In genomic region chr19:53868091-53868891, GRCh38 we compare ENCODE assay signal across 7 cellular contexts. TPM values are rescaled to one million over a fixed set of nuclear protein-coding genes. Genes with fewer than 3 reads are reported as not detected.
A peak's percentile ranks its signal among the peaks of the same experiment; 100 is the strongest.
DNase-seq lines count a peak whose midpoint lies in the region; ATAC-seq, FAIRE-seq and TF ChIP-seq lines count a peak whose summit lies in the region.

No MANE protein-coding gene starts in this region.

- peak overlapping the region; percentile 79 to 86 for H3K4me3 ChIP-seq in SK-N-SH (ENCODE audit: low read depth in 2 of 2, low read length in 1 of 2)

- FAIRE-seq in H54 (lab: Jason Lieb, UNC): no peak

- CTCF ChIA-PET in SK-N-SH (lab: Yijun Ruan, JAX): interaction anchor here (0.7 to 2.1 kb wide), 6 partner anchors 11 to 156 kb away, joined by 3 to 10 read pairs (median 3); partner anchors contain the start of gene PRKCG

- H3K27ac ChIP-seq in SK-N-SH (ENCODE audit: low read depth in 2 of 2, low read length in 1 of 2) (peak overlapping the region; percentile 90 to 93), caudate nucleus (ENCODE audit: low read depth, low read length) (peak overlapping the region; percentile 86)

- H4K20me1 ChIP-seq in SK-N-SH (ENCODE audit: insufficient read depth): peaks cover 24% of the 10 kb centered on the region

- H3K4me1 ChIP-seq in SK-N-SH (ENCODE audit: control insufficient read depth in 1 of 2, insufficient read depth in 2 of 2, low read depth in 1 of 2, low read length in 1 of 2): peaks cover 5 to 16% of the 10 kb centered on the region in 2 experiments; a peak in 2 of 4 replicates

- peaks cover 11% of the 10 kb centered on the region for H3F3A ChIP-seq in SK-N-SH (replicated peaks; ENCODE audit: insufficient read depth)

- peaks cover under 1 to 8% of the 10 kb centered on the region in 2 experiments for H3K36me3 ChIP-seq in SK-N-SH (replicated peaks in 1 of 2; ENCODE audit: control insufficient read depth in 1 of 2, insufficient read depth in 2 of 2, low read length in 1 of 2)

- peak overlapping the region; percentile 94 for H3K9ac ChIP-seq in SK-N-SH

- no peak for TF ChIP-seq EP300 in SK-N-SH (IDR thresholded peaks at IDR 0.05; ENCODE audit: borderline replicate concordance in 1 of 2, low read depth in 1 of 2, low read length in 1 of 2)

- peak; percentile 27; the same call in 1 of the 2 replicates for TF ChIP-seq POLR2A in H54 (IDR thresholded peaks at IDR 0.05; ENCODE audit: low read depth, low read length)

- no peaks in the 10 kb centered on the region for H3K9me3 ChIP-seq in SK-N-SH

- H3K9me2 ChIP-seq in SK-N-SH: no peaks in the 10 kb centered on the region

- no peak for TF ChIP-seq RAD21 in SK-N-SH (IDR thresholded peaks at IDR 0.05; ENCODE audit: low read length)

- H3K79me2 ChIP-seq in SK-N-SH (ENCODE audit: insufficient read depth): peaks cover 39% of the 10 kb centered on the region

- H3K27me3 ChIP-seq in SK-N-SH (ENCODE audit: insufficient read depth): no peaks in the 10 kb centered on the region

- POLR2A ChIA-PET in SK-N-SH (lab: Yijun Ruan, JAX): interaction anchor here (0.5 to 2.2 kb wide), 8 partner anchors 9 to 321 kb away, joined by 3 to 16 read pairs (median 4); partner anchors contain the start of genes MBOAT7, PRPF31 and TFPT

- DNase-seq in H54 (ENCODE audit: insufficient read length, low spot score) (peak; percentile 94), SK-N-SH (peak; percentile 67), caudate nucleus (lab: John Stamatoyannopoulos, UW) (peak in 16 of 61 donors; percentile 25 to 57 (median 40)), kidney glomerular epithelial cell (lab: John Stamatoyannopoulos, UW) (peak; percentile 20)
- peak; percentile 30 for DNase-seq in stimulated activated CD4-positive, alpha-beta T cell treated with anti-CD3 and anti-CD28 coated beads, Interleukin-4, amount 100 ng/mL, for 1 hour

- ATAC-seq in GM19452 (IDR thresholded peaks at IDR 0.05; ENCODE audit: unreplicated experiment) (no peak), GM21717 (IDR thresholded peaks at IDR 0.05; ENCODE audit: unreplicated experiment) (no peak)

- H3K4me2 ChIP-seq in SK-N-SH: peak overlapping the region; percentile 93

- WGBS in SK-N-SH (ENCODE audit: low lambda C conversion rate): 2% methylated on average over 18 of the region's 37 CpGs

- no peak overlapping the region for H2AFZ ChIP-seq in SK-N-SH (ENCODE audit: low read depth)

- TF ChIP-seq CTCF in SK-N-SH (IDR thresholded peaks at IDR 0.05): no peak

TF ChIP-seq in SK-N-SH, 30 proteins besides CTCF, POLR2A, EP300 and RAD21:
- TF ChIP-seq YY1 (IDR thresholded peaks at IDR 0.05; ENCODE audit: low read depth) (no peak), POLR2AphosphoS5 (IDR thresholded peaks at IDR 0.05; ENCODE audit: low read depth, low read length) (0 out of 2 replicates have a peak, but pooled peaks have one; percentile 12)

RNA-seq across cellular contexts. Expression of gene MYADM, which starts 0.6 kb away (rescaled TPM):
- 28.3 and 38.7 TPM in 2 replicates for polyA plus RNA-seq in SK-N-SH (2012; rRNA removed)
- polyA plus RNA-seq in SK-N-SH (2012; cell fraction: cytosol; rRNA removed): 23.0 and 25.4 TPM in 2 replicates
- polyA plus RNA-seq in SK-N-SH (2012; cell fraction: nucleus; rRNA removed): 49.8 and 50.7 TPM in 2 replicates

RNA-seq across cellular contexts. Expression of gene PRKCG, which starts 13.7 kb away (rescaled TPM):
- 0.08 and 0.26 TPM in 2 replicates for polyA plus RNA-seq in SK-N-SH (2012; rRNA removed)
- polyA plus RNA-seq in SK-N-SH (2012; cell fraction: cytosol; rRNA removed): 0.03 and 0.07 TPM in 2 replicates
- 1.2 and 1.4 TPM in 2 replicates for polyA plus RNA-seq in SK-N-SH (2012; cell fraction: nucleus; rRNA removed)

RNA-seq across cellular contexts. Expression of gene CACNG7, which starts 40.8 kb away (rescaled TPM):
- 25.7 and 30.7 TPM in 2 replicates for polyA plus RNA-seq in SK-N-SH (2012; rRNA removed)
- 18.5 and 29.5 TPM in 2 replicates for polyA plus RNA-seq in SK-N-SH (2012; cell fraction: cytosol; rRNA removed)
- polyA plus RNA-seq in SK-N-SH (2012; cell fraction: nucleus; rRNA removed): 34.0 and 43.1 TPM in 2 replicates

RNA-seq across cellular contexts. Expression of gene NLRP12, which starts 44.2 kb away (rescaled TPM):
- polyA plus RNA-seq in SK-N-SH (2012; rRNA removed): 0.02 and 0.05 TPM in 2 replicates
- 0.01 TPM in 2 replicates for polyA plus RNA-seq in SK-N-SH (2012; cell fraction: cytosol; rRNA removed)
- polyA plus RNA-seq in SK-N-SH (2012; cell fraction: nucleus; rRNA removed): 0.05 TPM in 1 of 2 replicates, not detected in the other
